ENCODE assay signal across 14 cellular contexts in the genomic region with DNA sequence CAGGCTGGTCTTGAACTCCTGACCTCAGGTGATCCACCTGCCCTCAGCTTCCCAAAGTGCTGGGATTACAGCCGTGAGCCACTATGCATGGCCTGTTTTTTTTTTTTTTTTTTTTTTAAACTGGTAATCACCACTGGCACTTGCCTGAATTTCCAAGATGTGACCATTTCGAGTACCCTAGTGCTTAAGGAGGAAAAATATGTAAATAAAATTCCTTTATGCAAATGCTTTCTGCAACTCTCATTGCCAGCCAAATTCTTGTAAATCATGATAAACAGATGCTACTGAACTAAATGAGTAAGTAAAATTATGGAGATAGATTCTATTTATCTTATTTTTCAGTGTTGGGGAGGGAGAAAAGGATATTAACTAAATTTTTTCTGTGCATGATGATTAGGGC. TPM values are rescaled to one million over a fixed set of nuclear protein-coding genes. Genes with fewer than 3 reads are reported as not detected.
DNase-seq lines count a peak whose midpoint lies in the region; ATAC-seq and TF ChIP-seq lines count a peak whose summit lies in the region.
"Had no signal": no experiment of that assay in that cellular context is flagged by ENCODE, and none has a peak within 500 bp of the region (broad histone marks: within the 10 kb centered on the region; RNA-seq: fewer than 3 reads in every experiment).

No MANE protein-coding gene starts in this region.

- no peak for ATAC-seq in activated CD4-positive, alpha-beta T cell treated with anti-CD3 and anti-CD28 coated beads for 36 hours
- ATAC-seq: A549 had no signal

- peaks cover 32% of the 10 kb centered on the region for H3K36me3 Mint-ChIP-seq in activated CD4-positive, alpha-beta T cell treated with anti-CD3 and anti-CD28 coated beads for 36 hours (ENCODE audit: low read depth)

- H3K36me3 ChIP-seq in vagina = no peaks in the 10 kb centered on the region

- intact Hi-C loops in activated CD4-positive, alpha-beta T cell treated with anti-CD3 and anti-CD28 coated beads for 36 hours (cut with DNase I, micrococcal nuclease) = no loop called here
- intact Hi-C loops in vagina (cut with DNase I) = no loop called here

- DNase-seq in AG04449 (ENCODE audit: low read depth, low spot score) = peak; percentile 3
- DNase-seq in GM04503 (ENCODE audit: low read depth) = peak; percentile 34
- DNase-seq in NCI-H526 treated with DMSO at 0.1 percent for 48 hours (lab: John Stamatoyannopoulos, UW) = peak; percentile 19
- DNase-seq in fibroblast of peridontal ligament (ENCODE audit: extremely low read depth) = peak; percentile 76
- no peak for DNase-seq in activated CD4-positive, alpha-beta T cell treated with anti-CD3 and anti-CD28 coated beads for 36 hours
- no peak for DNase-seq in vagina (ENCODE audit: extremely low spot score in 2 of 2)
- DNase-seq in activated naive CD4-positive, alpha-beta T cell treated with Interleukin-2 at 50 U/mL for 16 hours = no peak
- DNase-seq: AML-193; Caco-2; CD4-positive, alpha-beta T cell; H9 had no signal

- H3K4me1 Mint-ChIP-seq in activated CD4-positive, alpha-beta T cell treated with anti-CD3 and anti-CD28 coated beads for 36 hours = peaks cover 16% of the 10 kb centered on the region

- no peak overlapping the region for H3K4me3 ChIP-seq in AG04449 (ENCODE audit: low read depth, low read length)
- H3K4me3 ChIP-seq in vagina = no peak overlapping the region
- H3K4me3 ChIP-seq: A549 had no signal

- no peaks in the 10 kb centered on the region for H3K9me3 ChIP-seq in vagina
- H3K9me3 ChIP-seq: A549, Caco-2 had no signal

- CTCF ChIA-PET in AG04449 (lab: Yijun Ruan, JAX) = no interaction called here
- CTCF ChIA-PET in activated CD4-positive, alpha-beta T cell treated with anti-CD3 and anti-CD28 coated beads for 36 hours (lab: Charles Lee) = interaction anchor here (0.8 kb wide), 1 partner anchor 11 kb away, joined by 3 read pairs; no protein-coding TSS in a partner anchor

- H3K9me3 Mint-ChIP-seq in activated CD4-positive, alpha-beta T cell treated with anti-CD3 and anti-CD28 coated beads for 36 hours (ENCODE audit: low read depth) = no peaks in the 10 kb centered on the region
- H3K9me3 Mint-ChIP-seq: CD4-positive, alpha-beta T cell; H9 had no signal

- H3K27me3 Mint-ChIP-seq in activated CD4-positive, alpha-beta T cell treated with anti-CD3 and anti-CD28 coated beads for 36 hours = no peaks in the 10 kb centered on the region
- H3K27me3 Mint-ChIP-seq: CD4-positive, alpha-beta T cell had no signal

- no peak overlapping the region for H3K27ac Mint-ChIP-seq in activated CD4-positive, alpha-beta T cell treated with anti-CD3 and anti-CD28 coated beads for 36 hours
- H3K27ac Mint-ChIP-seq: CD4-positive, alpha-beta T cell had no signal

- no peak for TF ChIP-seq POLR2A in vagina (IDR thresholded peaks at IDR 0.05)

- no peaks in the 10 kb centered on the region for H3K27me3 ChIP-seq in vagina

- no peaks in the 10 kb centered on the region for H3K4me1 ChIP-seq in vagina
- H3K4me1 ChIP-seq: A549, Caco-2 had no signal

- TF ChIP-seq CTCF in AG04449 (IDR thresholded peaks at IDR 0.05; ENCODE audit: insufficient read depth, low read length, missing control alignments) (no peak), vagina (IDR thresholded peaks at IDR 0.05) (no peak)

- POLR2A ChIA-PET in AG04449 (lab: Yijun Ruan, JAX) = no interaction called here
- POLR2A ChIA-PET in activated CD4-positive, alpha-beta T cell treated with anti-CD3 and anti-CD28 coated beads for 36 hours (lab: Charles Lee) = no interaction called here

- H3K27ac ChIP-seq in vagina = no peak overlapping the region
- H3K27ac ChIP-seq: 22Rv1, A549, C4-2B had no signal

- no peak overlapping the region for H3K4me3 Mint-ChIP-seq in activated CD4-positive, alpha-beta T cell treated with anti-CD3 and anti-CD28 coated beads for 36 hours
- H3K4me3 Mint-ChIP-seq: CD4-positive, alpha-beta T cell; H9 had no signal

RNA-seq across cellular contexts. Expression of a gene that starts 18.6 kb away (rescaled TPM):
- total RNA-seq in activated CD4-positive, alpha-beta T cell treated with anti-CD3 and anti-CD28 coated beads for 36 hours = 10 to 100 TPM; 80.4 to 88.2 TPM
- 9.1 TPM for total RNA-seq in vagina

Comparison
In these comparisons a context has a peak if more than half of its experiments do, and no peak if none do; other contexts are left out.
1. DNase-seq: peak in AG04449 (single experiment), GM04503 (single experiment), NCI-H526 treated with DMSO at 0.1 percent for 48 hours (single experiment) and fibroblast of peridontal ligament (single experiment); none in activated CD4-positive, alpha-beta T cell treated with anti-CD3 and anti-CD28 coated beads for 36 hours (single experiment), vagina (0 of 2) and activated naive CD4-positive, alpha-beta T cell treated with Interleukin-2 at 50 U/mL for 16 hours (single experiment).